In genomic region chr5:153490124-153491085, GRCh38 we compare ENCODE assay signal across 12 cellular contexts. TPM values are rescaled to one million over a fixed set of nuclear protein-coding genes. Genes with fewer than 3 reads are reported as not detected.
A peak's percentile ranks its signal among the peaks of the same experiment; 100 is the strongest.
DNase-seq lines count a peak whose midpoint lies in the region; ATAC-seq and FAIRE-seq lines count a peak whose summit lies in the region.
"Had no signal": no experiment of that assay in that cellular context is flagged by ENCODE, and none has a peak within 500 bp of the region (broad histone marks: within the 10 kb centered on the region; RNA-seq: fewer than 3 reads in every experiment).

Gene GRIA1 (plus strand): TSS chr5:153490670.

- peak; percentile 14 for DNase-seq in HTR-8/SVneo (ENCODE audit: insufficient read length, low spot score)
- peak in 38 of 58 donors; percentile 4 to 80 (median 38) for DNase-seq in anterior cingulate cortex (lab: John Stamatoyannopoulos, UW)
- DNase-seq: activated CD4-positive, alpha-beta T cell treated with anti-CD3 and anti-CD28 coated beads for 36 hours; PC-9; stimulated activated CD4-positive, alpha-beta T cell treated with anti-CD3 and anti-CD28 coated beads, Interleukin-2, amount 100 ng/mL, for 48 hours had no signal

- peaks cover 19% of the 10 kb centered on the region for H3K27me3 ChIP-seq in iPS-18a (ENCODE audit: control insufficient read depth, insufficient read depth, low read length)
- H3K27me3 ChIP-seq in skeletal muscle satellite cell (ENCODE audit: control insufficient read depth, insufficient read depth, low read length): no peaks in the 10 kb centered on the region

- no peak for FAIRE-seq in HTR-8/SVneo (lab: Jason Lieb, UNC)
- FAIRE-seq: islet of Langerhans had no signal

- peaks cover 17% of the 10 kb centered on the region for H3K4me1 ChIP-seq in iPS-18a (ENCODE audit: control insufficient read depth, low read depth, low read length)
- H3K4me1 ChIP-seq in skeletal muscle satellite cell (ENCODE audit: control insufficient read depth, insufficient read depth, low read length): peaks cover 29% of the 10 kb centered on the region

- peak within 1 kb of the TSS; percentile 58 for H3K4me3 ChIP-seq in iPS-18a (ENCODE audit: low read length)
- peak within 1 kb of the TSS; percentile 76 for H3K4me3 ChIP-seq in skeletal muscle satellite cell (ENCODE audit: low read length)
- H3K4me3 ChIP-seq: PC-9 had no signal

- peak within 1 kb of the TSS; percentile 85 for H3K4me2 ChIP-seq in skeletal muscle satellite cell (ENCODE audit: low read length)
- H3K4me2 ChIP-seq: PC-9 had no signal

- H3K9ac ChIP-seq in iPS-18a (ENCODE audit: low read length): peak within 1 kb of the TSS; percentile 8
- peak within 1 kb of the TSS; percentile 79 for H3K9ac ChIP-seq in skeletal muscle satellite cell (ENCODE audit: low read depth, low read length)

- H3K27ac ChIP-seq in iPS-18a (ENCODE audit: low read length): no peak within 1 kb of the TSS
- H3K27ac ChIP-seq: PC-9 had no signal

- H3K36me3 ChIP-seq in iPS-18a (ENCODE audit: control insufficient read depth, low read depth, low read length) (no peaks in the 10 kb centered on the region), skeletal muscle satellite cell (ENCODE audit: insufficient read depth, low read length) (no peaks in the 10 kb centered on the region)

- no peaks in the 10 kb centered on the region for H3K9me3 ChIP-seq in iPS-18a (ENCODE audit: control insufficient read depth, low read depth, low read length)
- H3K9me3 ChIP-seq in skeletal muscle satellite cell (replicated peaks; ENCODE audit: low read length): no peaks in the 10 kb centered on the region

- ATAC-seq in GM19455 (IDR thresholded peaks at IDR 0.05; ENCODE audit: unreplicated experiment) (no peak), GM21737 (IDR thresholded peaks at IDR 0.05; ENCODE audit: unreplicated experiment) (no peak), GM21360 (IDR thresholded peaks at IDR 0.05; ENCODE audit: unreplicated experiment) (no peak), HG03196 (IDR thresholded peaks at IDR 0.05; ENCODE audit: unreplicated experiment) (no peak)
- ATAC-seq: activated CD4-positive, alpha-beta T cell treated with anti-CD3 and anti-CD28 coated beads for 36 hours had no signal

RNA-seq across cellular contexts. Expression of gene GRIA1, which starts in this region (rescaled TPM):
- 0.25 and 2.0 TPM in 2 replicates for total RNA-seq in skeletal muscle satellite cell (2012; rRNA removed)
- total RNA-seq: activated CD4-positive, alpha-beta T cell treated with anti-CD3 and anti-CD28 coated beads for 36 hours; PC-9 had no signal
